27 cellular contexts compared by ENCODE assay signal in the genomic region with DNA sequence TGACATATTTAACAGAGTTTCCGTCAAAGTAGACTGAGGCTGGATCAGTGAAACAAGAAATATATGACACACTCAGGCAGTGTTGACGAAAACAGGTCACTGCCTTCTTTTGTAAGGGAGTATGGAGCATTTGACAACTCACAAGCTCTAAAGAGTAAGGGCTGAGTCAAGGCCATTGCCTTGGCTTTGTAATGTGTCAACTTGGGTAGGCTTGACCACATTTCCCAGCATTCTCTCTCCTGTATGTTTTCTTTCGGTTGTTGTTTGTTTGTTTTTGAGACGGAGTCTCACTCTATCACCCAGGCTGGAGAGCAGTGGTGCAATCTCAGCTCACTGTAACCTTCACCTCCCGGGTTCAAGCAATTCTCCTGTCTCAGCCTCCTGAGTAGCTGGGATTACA.
"Had no signal": no experiment of that assay in that cellular context is flagged by ENCODE, and none has a peak within 500 bp of the region (broad histone marks: within the 10 kb centered on the region; RNA-seq: fewer than 3 reads in every experiment).

No MANE protein-coding gene starts in this region.

- H3K9me3 ChIP-seq: neutrophil, pancreas, psoas muscle, spleen, stomach, thoracic aorta, thyroid gland, tibial nerve, upper lobe of left lung, vagina had no signal

- H3K36me3 Mint-ChIP-seq: naive thymus-derived CD8-positive, alpha-beta T cell; natural killer cell treated with Interleukin-12 subunit alpha and Interleukin-12 subunit beta and Interleukin-15 and Interleukin-18, amount 100 ng/mL, for 72 hours; stimulated activated naive B cell treated with anti-CD40 and anti-IgM and Interleukin-4, amounts not matched to agents 10 μg/mL and 1 μg/mL and 100 μg/mL, for 72 hours had no signal

- DNase-seq: naive thymus-derived CD8-positive, alpha-beta T cell; pancreas; psoas muscle; right cardiac atrium; spleen; stimulated activated CD4-positive, alpha-beta T cell treated with anti-CD3 and anti-CD28 coated beads, Interleukin-12 subunit alpha, Interleukin-12 subunit beta, amount 100 ng/mL, for 4 hours; stimulated activated CD4-positive, alpha-beta T cell treated with anti-CD3 and anti-CD28 coated beads, Interleukin-1b, Interleukin-23, amount 100 ng/mL, for 48 hours; stimulated activated CD4-positive, alpha-beta T cell treated with anti-CD3 and anti-CD28 coated beads, Interleukin-4, amount 100 ng/mL, for 1 hour; stimulated activated CD4-positive, alpha-beta T cell treated with anti-CD3 and anti-CD28 coated beads, Interleukin-4, amount 100 ng/mL, for 4 hours; stimulated activated CD8-positive, alpha-beta memory T cell treated with anti-CD3 and anti-CD28 coated beads, Interleukin-4, amount 100 ng/mL, for 48 hours; stimulated activated naive CD4-positive, alpha-beta T cell treated with Interleukin-2 at 50 U/mL for 16 hours; stomach; thyroid gland; upper lobe of left lung had no signal

- ATAC-seq: naive thymus-derived CD8-positive, alpha-beta T cell had no signal

- H3K27me3 Mint-ChIP-seq: progenitor cell of endocrine pancreas; stimulated activated naive CD8-positive, alpha-beta T cell treated with anti-CD3 and anti-CD28 coated beads, Interleukin-15, Interleukin-2, amounts not matched to agents 100 ng/mL and 50 ng/mL, for 24 hours had no signal

- H3K4me2 ChIP-seq: smooth muscle cell had no signal

- H3K27me3 ChIP-seq: neutrophil, thyroid gland, upper lobe of left lung, vagina had no signal

- H3K4me3 ChIP-seq: pancreas, psoas muscle, skin epidermis, smooth muscle cell, spleen, stomach, thoracic aorta, thyroid gland, tibial nerve, upper lobe of left lung, vagina had no signal

- H3K27ac ChIP-seq: neutrophil, pancreas, psoas muscle, skin epidermis, spleen, stomach, thoracic aorta, thyroid gland, tibial nerve, upper lobe of left lung, vagina had no signal

- H3K4me1 ChIP-seq: pancreas, psoas muscle, spleen, stomach, thyroid gland, tibial nerve, upper lobe of left lung, vagina had no signal

- H3K9me3 Mint-ChIP-seq: naive thymus-derived CD8-positive, alpha-beta T cell; natural killer cell treated with Interleukin-12 subunit alpha and Interleukin-12 subunit beta and Interleukin-15 and Interleukin-18, amount 100 ng/mL, for 72 hours; nephron progenitor cell; neural crest cell; stimulated activated naive B cell treated with anti-CD40 and anti-IgM and Interleukin-4, amounts not matched to agents 10 μg/mL and 1 μg/mL and 100 μg/mL, for 72 hours; stimulated activated naive CD8-positive, alpha-beta T cell treated with anti-CD3 and anti-CD28 coated beads, Interleukin-15, Interleukin-2, amounts not matched to agents 100 ng/mL and 50 ng/mL, for 24 hours had no signal

- H3K4me1 Mint-ChIP-seq: neural crest cell had no signal

- FAIRE-seq: pancreas, urothelium cell line had no signal

- H3K27ac Mint-ChIP-seq: naive thymus-derived CD8-positive, alpha-beta T cell; natural killer cell treated with Interleukin-12 subunit alpha and Interleukin-12 subunit beta and Interleukin-15 and Interleukin-18, amount 100 ng/mL, for 72 hours; stimulated activated naive B cell treated with anti-CD40 and anti-IgM and Interleukin-4, amounts not matched to agents 10 μg/mL and 1 μg/mL and 100 μg/mL, for 72 hours; stimulated activated naive CD8-positive, alpha-beta T cell treated with anti-CD3 and anti-CD28 coated beads, Interleukin-15, Interleukin-2, amounts not matched to agents 100 ng/mL and 50 ng/mL, for 24 hours had no signal

- H3K36me3 ChIP-seq: neutrophil, pancreas, spleen, stomach, thoracic aorta, thyroid gland, tibial nerve, upper lobe of left lung, vagina had no signal

- H3K4me3 Mint-ChIP-seq: naive thymus-derived CD8-positive, alpha-beta T cell; natural killer cell treated with Interleukin-12 subunit alpha and Interleukin-12 subunit beta and Interleukin-15 and Interleukin-18, amount 100 ng/mL, for 72 hours; nephron progenitor cell; neural crest cell; stimulated activated naive B cell treated with anti-CD40 and anti-IgM and Interleukin-4, amounts not matched to agents 10 μg/mL and 1 μg/mL and 100 μg/mL, for 72 hours; stimulated activated naive CD8-positive, alpha-beta T cell treated with anti-CD3 and anti-CD28 coated beads, Interleukin-15, Interleukin-2, amounts not matched to agents 100 ng/mL and 50 ng/mL, for 24 hours had no signal
